2 cellular contexts compared by ENCODE assay signal in genomic region chr1:54967372-54967771, GRCh38.
TF ChIP-seq lines count a peak whose summit lies in the region.

No MANE protein-coding gene starts in this region.

TF ChIP-seq in HCT116, 20 proteins besides CTCF, POLR2A, EP300 and RAD21:
- TF ChIP-seq FOSL1 (IDR thresholded peaks at IDR 0.05; ENCODE audit: low read depth), result 0 out of 2 replicates have a peak, but pooled peaks have one; percentile 14
- no peak for TF ChIP-seq EGR1 (IDR thresholded peaks at IDR 0.05; ENCODE audit: low read depth)

TF ChIP-seq in K562, 482 proteins besides CTCF, POLR2A, EP300 and RAD21:
- TF ChIP-seq FOSL1 (tag; conservative IDR thresholded peaks at IDR 0.05) (peak; percentile 60), TCF3 (CRISPR knock-in tag; IDR thresholded peaks at IDR 0.05) (no peak), JUND (IDR thresholded peaks at IDR 0.05; ENCODE audit: borderline replicate concordance, low read depth, low read length) (0 out of 2 replicates have a peak, but pooled peaks have one; percentile 15), JUND (tag; IDR thresholded peaks at IDR 0.05; ENCODE audit: borderline replicate concordance, low read depth, low read length) (no peak), TFAP4 (CRISPR knock-in tag; IDR thresholded peaks at IDR 0.05; ENCODE audit: borderline replicate concordance) (no peak), ELK3 (CRISPR knock-in tag; IDR thresholded peaks at IDR 0.05) (no peak), RUNX1 (IDR thresholded peaks at IDR 0.05; ENCODE audit: low read depth) (no peak), NR0B1 (IDR thresholded peaks at IDR 0.05; ENCODE audit: partially characterized antibody) (no peak), TAF1 (IDR thresholded peaks at IDR 0.05; ENCODE audit: control insufficient read depth, extremely low read depth, insufficient read depth, low read length, severe bottlenecking) (no peak), ASH1L (IDR thresholded peaks at IDR 0.05; ENCODE audit: borderline replicate concordance, low read depth, partially characterized antibody) (no peak), SMARCE1 (IDR thresholded peaks at IDR 0.05) (no peak), ZNF584 (CRISPR knock-in tag; IDR thresholded peaks at IDR 0.05; ENCODE audit: low read depth) (no peak), STAG1 (CRISPR knock-in tag; IDR thresholded peaks at IDR 0.05; ENCODE audit: borderline replicate concordance) (no peak), CREBBP (IDR thresholded peaks at IDR 0.05; ENCODE audit: low read depth, low read length) (no peak)
- TF ChIP-seq, protein P1, sequence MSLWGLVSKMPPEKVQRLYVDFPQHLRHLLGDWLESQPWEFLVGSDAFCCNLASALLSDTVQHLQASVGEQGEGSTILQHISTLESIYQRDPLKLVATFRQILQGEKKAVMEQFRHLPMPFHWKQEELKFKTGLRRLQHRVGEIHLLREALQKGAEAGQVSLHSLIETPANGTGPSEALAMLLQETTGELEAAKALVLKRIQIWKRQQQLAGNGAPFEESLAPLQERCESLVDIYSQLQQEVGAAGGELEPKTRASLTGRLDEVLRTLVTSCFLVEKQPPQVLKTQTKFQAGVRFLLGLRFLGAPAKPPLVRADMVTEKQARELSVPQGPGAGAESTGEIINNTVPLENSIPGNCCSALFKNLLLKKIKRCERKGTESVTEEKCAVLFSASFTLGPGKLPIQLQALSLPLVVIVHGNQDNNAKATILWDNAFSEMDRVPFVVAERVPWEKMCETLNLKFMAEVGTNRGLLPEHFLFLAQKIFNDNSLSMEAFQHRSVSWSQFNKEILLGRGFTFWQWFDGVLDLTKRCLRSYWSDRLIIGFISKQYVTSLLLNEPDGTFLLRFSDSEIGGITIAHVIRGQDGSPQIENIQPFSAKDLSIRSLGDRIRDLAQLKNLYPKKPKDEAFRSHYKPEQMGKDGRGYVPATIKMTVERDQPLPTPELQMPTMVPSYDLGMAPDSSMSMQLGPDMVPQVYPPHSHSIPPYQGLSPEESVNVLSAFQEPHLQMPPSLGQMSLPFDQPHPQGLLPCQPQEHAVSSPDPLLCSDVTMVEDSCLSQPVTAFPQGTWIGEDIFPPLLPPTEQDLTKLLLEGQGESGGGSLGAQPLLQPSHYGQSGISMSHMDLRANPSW (CRISPR knock-in tag; IDR thresholded peaks at IDR 0.05), result no peak
